11 cellular contexts compared by ENCODE assay signal in genomic region chr2:37349376-37349775, GRCh38. TPM values are rescaled to one million over a fixed set of nuclear protein-coding genes. Genes with fewer than 3 reads are reported as not detected.
A peak's percentile ranks its signal among the peaks of the same experiment; 100 is the strongest.
DNase-seq lines count a peak whose midpoint lies in the region; ATAC-seq and TF ChIP-seq lines count a peak whose summit lies in the region.
"Had no signal": no experiment of that assay in that cellular context is flagged by ENCODE, and none has a peak within 500 bp of the region (broad histone marks: within the 10 kb centered on the region; RNA-seq: fewer than 3 reads in every experiment).

No MANE protein-coding gene starts in this region.

- peaks cover 14% of the 10 kb centered on the region for H3K4me1 ChIP-seq in endodermal cell (ENCODE audit: control insufficient read depth, insufficient read depth, low read length)
- peaks cover 0 to 57% (median 19%) of the 10 kb centered on the region in 6 donors for H3K4me1 ChIP-seq in spleen

- H3K9me3 Mint-ChIP-seq in endodermal cell: no peaks in the 10 kb centered on the region
- H3K9me3 Mint-ChIP-seq in activated CD4-positive, alpha-beta T cell treated with anti-CD3 and anti-CD28 coated beads, Interleukin-2, amount 10 ng/mL, durations not matched to agents 7 days and 5 days: no peaks in the 10 kb centered on the region
- H3K9me3 Mint-ChIP-seq: CD4-positive, alpha-beta T cell had no signal

- H3K4me1 Mint-ChIP-seq in endodermal cell: peaks cover 36% of the 10 kb centered on the region
- H3K4me1 Mint-ChIP-seq in activated CD4-positive, alpha-beta T cell treated with anti-CD3 and anti-CD28 coated beads, Interleukin-2, amount 10 ng/mL, durations not matched to agents 7 days and 5 days: peaks cover 6% of the 10 kb centered on the region

- H3K9ac ChIP-seq in endodermal cell (ENCODE audit: extremely low read depth, low read length, poor library complexity, severe bottlenecking): no peak overlapping the region

- intact Hi-C loops in spleen (cut with DNase I; ENCODE audit: low total_unique reads): no loop called here

- H3K27ac ChIP-seq in endodermal cell (ENCODE audit: low read depth, low read length) (no peak overlapping the region), spleen (peak overlapping the region in 3 of 8 donors; percentile 13 to 57 (median 46))

- no peak for TF ChIP-seq CTCF in endodermal cell (conservative IDR thresholded peaks at IDR 0.05)
- TF ChIP-seq CTCF in spleen (IDR thresholded peaks at IDR 0.05 in 8 of 11, conservative IDR thresholded peaks at IDR 0.05 in 3 of 11): no peak

- no peaks in the 10 kb centered on the region for H3K27me3 Mint-ChIP-seq in endodermal cell (ENCODE audit: insufficient read depth)
- peaks cover 62% of the 10 kb centered on the region for H3K27me3 Mint-ChIP-seq in activated CD4-positive, alpha-beta T cell treated with anti-CD3 and anti-CD28 coated beads, Interleukin-2, amount 10 ng/mL, durations not matched to agents 7 days and 5 days

- POLR2A ChIA-PET in activated CD4-positive, alpha-beta T cell treated with anti-CD3 and anti-CD28 coated beads, Interleukin-2, amount 10 ng/mL, durations not matched to agents 7 days and 5 days (lab: Charles Lee): no interaction called here

- H3K4me3 ChIP-seq in endodermal cell (ENCODE audit: low read length): no peak overlapping the region
- no peak overlapping the region for H3K4me3 ChIP-seq in spleen

- H3K36me3 ChIP-seq in endodermal cell (ENCODE audit: control insufficient read depth, insufficient read depth, low read length): no peaks in the 10 kb centered on the region
- H3K36me3 ChIP-seq in spleen: peaks cover 0 to 20% (median 0%) of the 10 kb centered on the region in 6 donors

- DNase-seq in AML-193 (lab: John Stamatoyannopoulos, UW) (peak; percentile 31 to 48), NCI-H2196 treated with DMSO at 0.1 percent for 48 hours (lab: John Stamatoyannopoulos, UW; ENCODE audit: unreplicated experiment) (peak; percentile 90), endodermal cell (peak; percentile 50), spleen (no peak)
- DNase-seq in activated CD4-positive, alpha-beta T cell treated with anti-CD3 and anti-CD28 coated beads, Interleukin-2, amount 10 ng/mL, durations not matched to agents 7 days and 5 days: no peak
- DNase-seq: CD4-positive, alpha-beta T cell; stimulated activated CD4-positive, alpha-beta T cell treated with anti-CD3 and anti-CD28 coated beads, Interleukin-4, amount 100 ng/mL, for 24 hours had no signal

- ATAC-seq in HG03135 (IDR thresholded peaks at IDR 0.05; ENCODE audit: unreplicated experiment) (peak; percentile 49), HG03442 (IDR thresholded peaks at IDR 0.05; ENCODE audit: unreplicated experiment) (no peak)
- ATAC-seq in activated CD4-positive, CD25-positive, alpha-beta regulatory T cell treated with anti-CD3 and anti-CD28 coated beads, Interleukin-2, amount 50 U/mL, for 24 hours: no peak

- CTCF ChIA-PET in activated CD4-positive, alpha-beta T cell treated with anti-CD3 and anti-CD28 coated beads, Interleukin-2, amount 10 ng/mL, durations not matched to agents 7 days and 5 days (lab: Charles Lee): interaction anchor here (1.0 to 1.5 kb wide), 2 partner anchors 30 to 528 kb away, joined by 3 to 4 read pairs; no protein-coding TSS in a partner anchor

- no peak overlapping the region for H3K4me3 Mint-ChIP-seq in endodermal cell
- no peak overlapping the region for H3K4me3 Mint-ChIP-seq in activated CD4-positive, alpha-beta T cell treated with anti-CD3 and anti-CD28 coated beads, Interleukin-2, amount 10 ng/mL, durations not matched to agents 7 days and 5 days
- H3K4me3 Mint-ChIP-seq: activated naive CD8-positive, alpha-beta T cell; CD4-positive, alpha-beta T cell had no signal

- no peaks in the 10 kb centered on the region for H3K36me3 Mint-ChIP-seq in endodermal cell (ENCODE audit: low read depth)
- no peaks in the 10 kb centered on the region for H3K36me3 Mint-ChIP-seq in activated CD4-positive, alpha-beta T cell treated with anti-CD3 and anti-CD28 coated beads, Interleukin-2, amount 10 ng/mL, durations not matched to agents 7 days and 5 days (ENCODE audit: low read depth)
- H3K36me3 Mint-ChIP-seq: activated naive CD8-positive, alpha-beta T cell had no signal

- H3K27me3 ChIP-seq in endodermal cell (ENCODE audit: control insufficient read depth, insufficient read depth, low read length, poor library complexity, severe bottlenecking) (no peaks in the 10 kb centered on the region), spleen (replicated peaks in 1 of 7) (peaks cover 0 to 10% (median 0%) of the 10 kb centered on the region in 7 donors)

- H3K27ac Mint-ChIP-seq in endodermal cell: no peak overlapping the region
- H3K27ac Mint-ChIP-seq in activated CD4-positive, alpha-beta T cell treated with anti-CD3 and anti-CD28 coated beads, Interleukin-2, amount 10 ng/mL, durations not matched to agents 7 days and 5 days: no peak overlapping the region
- H3K27ac Mint-ChIP-seq: activated naive CD8-positive, alpha-beta T cell; CD4-positive, alpha-beta T cell had no signal

- TF ChIP-seq POLR2A in spleen (IDR thresholded peaks at IDR 0.05): no peak

- 40 to 76% methylated on average over 1 to 3 of the region's 3 CpGs for WGBS in endodermal cell (ENCODE audit: insufficient coverage in 1 of 2, insufficient read length in 1 of 2), 2 experiments
- WGBS in spleen, 5 donors: 40 to 66% (median 52%) methylated on average over 3 of the region's 3 CpGs

- H3K9me3 ChIP-seq in endodermal cell (ENCODE audit: control insufficient read depth, low read length) (no peaks in the 10 kb centered on the region), spleen (no peaks in the 10 kb centered on the region)

RNA-seq across cellular contexts. Expression of gene QPCT, which starts 4.9 kb away (rescaled TPM):
- total RNA-seq in endodermal cell: 10 to 100 TPM; 15.9 to 17.7 TPM
- 12.5 TPM for polyA plus RNA-seq in endodermal cell (2013, experiment 1 of 2)
- 11.6 TPM for polyA plus RNA-seq in endodermal cell (2013, experiment 2 of 2)
- total RNA-seq in spleen: 10 to 100 TPM; 11.5 to 46.0 (median 24.4) TPM
- polyA plus RNA-seq in spleen: 1 to 10 TPM; 4.2 to 9.4 (median 4.4) TPM
- total RNA-seq in activated CD4-positive, alpha-beta T cell treated with anti-CD3 and anti-CD28 coated beads, Interleukin-2, amount 10 ng/mL, durations not matched to agents 7 days and 5 days: not detected

RNA-seq across cellular contexts. Expression of gene PRKD3, which starts 24.7 kb away (rescaled TPM):
- total RNA-seq in endodermal cell: 10 to 100 TPM; 94.4 to 95.0 TPM
- polyA plus RNA-seq in endodermal cell (2013, experiment 1 of 2): 47.6 TPM
- polyA plus RNA-seq in endodermal cell (2013, experiment 2 of 2): 53.5 TPM
- 10 to 100 TPM; 50.9 to 78.4 (median 76.2) TPM for total RNA-seq in spleen
- 10 to 100 TPM; 12.2 to 21.0 (median 13.3) TPM for polyA plus RNA-seq in spleen
- 10 to 100 TPM in 1 of 2 experiments, 1 to 10 TPM in 1; 9.3 to 13.4 TPM for total RNA-seq in activated CD4-positive, alpha-beta T cell treated with anti-CD3 and anti-CD28 coated beads, Interleukin-2, amount 10 ng/mL, durations not matched to agents 7 days and 5 days

Comparison
In these comparisons a context has a peak if more than half of its experiments do, and no peak if none do; other contexts are left out.
1. DNase-seq: peak in AML-193 (2 of 2), NCI-H2196 treated with DMSO at 0.1 percent for 48 hours (single experiment) and endodermal cell (single experiment); none in spleen (single experiment) and activated CD4-positive, alpha-beta T cell treated with anti-CD3 and anti-CD28 coated beads, Interleukin-2, amount 10 ng/mL, durations not matched to agents 7 days and 5 days (single experiment).
2. RNA of gene QPCT, which starts 4.9 kb away (total RNA-seq): 11.5 to 46.0 TPM in spleen and 15.9 to 17.7 TPM in endodermal cell; not detected in activated CD4-positive, alpha-beta T cell treated with anti-CD3 and anti-CD28 coated beads, Interleukin-2, amount 10 ng/mL, durations not matched to agents 7 days and 5 days; every median in the first group is over 10 times any median in the second.